1 cellular context compared by ENCODE assay signal in the genomic region with DNA sequence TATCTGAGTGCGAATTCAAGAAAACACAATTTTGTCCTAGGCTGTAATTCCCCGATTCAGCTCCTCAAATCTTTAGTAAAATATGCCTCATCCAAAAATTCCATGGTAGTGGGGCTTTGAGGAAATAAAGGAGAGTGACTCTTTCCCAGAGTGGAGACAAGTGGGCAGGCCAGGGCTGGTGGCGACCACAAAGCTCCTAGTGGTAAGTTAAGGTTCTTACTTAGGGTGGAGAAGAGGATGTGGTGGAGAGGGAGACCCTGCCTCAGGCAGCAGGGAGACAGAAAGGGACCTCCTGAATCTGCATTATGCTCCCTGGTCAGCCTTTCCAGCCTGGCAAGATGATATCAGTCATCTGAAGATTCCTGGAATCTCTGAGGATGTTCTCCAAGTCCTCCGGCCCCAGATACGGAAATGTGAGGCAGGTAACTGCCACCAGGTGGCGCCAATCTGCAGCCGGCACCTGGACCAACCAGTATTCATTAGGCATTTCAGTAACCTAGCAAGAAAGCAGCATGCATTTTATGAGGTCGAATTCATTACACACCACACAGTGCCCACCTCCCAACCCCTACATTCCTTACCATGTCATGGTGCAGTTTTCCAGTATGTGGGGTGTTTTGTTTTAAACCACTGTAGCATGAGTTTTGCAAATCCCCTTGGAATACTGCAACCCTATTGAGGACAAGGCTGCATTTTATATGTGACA.
TF ChIP-seq lines count a peak whose summit lies in the region.

No MANE protein-coding gene starts in this region.

TF ChIP-seq in GM12878, 131 proteins besides CTCF, POLR2A, EP300 and RAD21 (continued from another document):
- TF ChIP-seq BMI1 (IDR thresholded peaks at IDR 0.05; ENCODE audit: borderline replicate concordance): no peak
- no peak for TF ChIP-seq PAX5 (IDR thresholded peaks at IDR 0.05; ENCODE audit: borderline replicate concordance, low read depth, low read length)
- TF ChIP-seq, protein P1, sequence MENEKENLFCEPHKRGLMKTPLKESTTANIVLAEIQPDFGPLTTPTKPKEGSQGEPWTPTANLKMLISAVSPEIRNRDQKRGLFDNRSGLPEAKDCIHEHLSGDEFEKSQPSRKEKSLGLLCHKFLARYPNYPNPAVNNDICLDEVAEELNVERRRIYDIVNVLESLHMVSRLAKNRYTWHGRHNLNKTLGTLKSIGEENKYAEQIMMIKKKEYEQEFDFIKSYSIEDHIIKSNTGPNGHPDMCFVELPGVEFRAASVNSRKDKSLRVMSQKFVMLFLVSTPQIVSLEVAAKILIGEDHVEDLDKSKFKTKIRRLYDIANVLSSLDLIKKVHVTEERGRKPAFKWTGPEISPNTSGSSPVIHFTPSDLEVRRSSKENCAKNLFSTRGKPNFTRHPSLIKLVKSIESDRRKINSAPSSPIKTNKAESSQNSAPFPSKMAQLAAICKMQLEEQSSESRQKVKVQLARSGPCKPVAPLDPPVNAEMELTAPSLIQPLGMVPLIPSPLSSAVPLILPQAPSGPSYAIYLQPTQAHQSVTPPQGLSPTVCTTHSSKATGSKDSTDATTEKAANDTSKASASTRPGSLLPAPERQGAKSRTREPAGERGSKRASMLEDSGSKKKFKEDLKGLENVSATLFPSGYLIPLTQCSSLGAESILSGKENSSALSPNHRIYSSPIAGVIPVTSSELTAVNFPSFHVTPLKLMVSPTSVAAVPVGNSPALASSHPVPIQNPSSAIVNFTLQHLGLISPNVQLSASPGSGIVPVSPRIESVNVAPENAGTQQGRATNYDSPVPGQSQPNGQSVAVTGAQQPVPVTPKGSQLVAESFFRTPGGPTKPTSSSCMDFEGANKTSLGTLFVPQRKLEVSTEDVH (IDR thresholded peaks at IDR 0.05; ENCODE audit: low read depth, partially characterized antibody): no peak
- TF ChIP-seq TCF12 (IDR thresholded peaks at IDR 0.05; ENCODE audit: low read depth, low read length): 0 out of 2 replicates have a peak, but pooled peaks have one; percentile 12
- no peak for TF ChIP-seq HCFC1 (IDR thresholded peaks at IDR 0.05; ENCODE audit: low read length)
- TF ChIP-seq RUNX3 (IDR thresholded peaks at IDR 0.05; ENCODE audit: low read length): peak; percentile 31; the same call in 1 of the 2 replicates
- no peak for TF ChIP-seq ZNF622 (IDR thresholded peaks at IDR 0.05)
TF ChIP-seq in GM12878: peak in this region for 5.
